ENCODE assay signal across 23 cellular contexts in genomic region chr13:79803939-79804487, GRCh38.
DNase-seq lines count a peak whose midpoint lies in the region; ATAC-seq, FAIRE-seq and TF ChIP-seq lines count a peak whose summit lies in the region.
"Had no signal": no experiment of that assay in that cellular context is flagged by ENCODE, and none has a peak within 500 bp of the region (broad histone marks: within the 10 kb centered on the region; RNA-seq: fewer than 3 reads in every experiment).

No MANE protein-coding gene starts in this region.

- no peak for TF ChIP-seq POLR2A in GM12878 (IDR thresholded peaks at IDR 0.05; ENCODE audit: low read depth, low read length)
- no peak for TF ChIP-seq POLR2A in gastrocnemius medialis (IDR thresholded peaks at IDR 0.05)

- CTCF ChIA-PET in mammary epithelial cell (lab: Charles Lee; ENCODE audit: low non-redundant PET): no interaction called here
- CTCF ChIA-PET in GM12878 (lab: Yijun Ruan, JAX): interaction anchor here (1.1 to 1.2 kb wide), 2 partner anchors 8 kb away, joined by 3 read pairs; no protein-coding TSS in a partner anchor

- ATAC-seq in HG02884 (IDR thresholded peaks at IDR 0.05; ENCODE audit: unreplicated experiment) (peak; percentile 45), GM12878 (peak; percentile 79), gastrocnemius medialis (no peak)
- ATAC-seq: stimulated activated effector memory CD8-positive, alpha-beta T cell treated with anti-CD3 and anti-CD28 coated beads, Interleukin-12 subunit alpha, Interleukin-12 subunit beta, amount 100 ng/mL, for 72 hours had no signal

- H3K9me3 ChIP-seq in mammary epithelial cell (replicated peaks; ENCODE audit: insufficient read depth, low read length) (no peaks in the 10 kb centered on the region), GM12878 (replicated peaks; ENCODE audit: control insufficient read depth, insufficient read depth, low read length) (no peaks in the 10 kb centered on the region; the same call in 2 of the 3 replicates), gastrocnemius medialis (no peaks in the 10 kb centered on the region)
- H3K9me3 ChIP-seq: ovary, tibial nerve had no signal

- no peaks in the 10 kb centered on the region for H3K4me1 ChIP-seq in mammary epithelial cell (ENCODE audit: insufficient read depth, low read length)
- H3K4me1 ChIP-seq in GM12878 (ENCODE audit: control insufficient read depth, insufficient read depth, low read length): no peaks in the 10 kb centered on the region
- peaks cover 0 to 3% of the 10 kb centered on the region in 2 donors for H3K4me1 ChIP-seq in gastrocnemius medialis
- H3K4me1 ChIP-seq: tibial nerve had no signal

- H3K27ac ChIP-seq in mammary epithelial cell (ENCODE audit: insufficient read depth, low read depth, low read length) (no peak overlapping the region), GM12878 (ENCODE audit: control insufficient read depth, insufficient read depth) (no peak overlapping the region), gastrocnemius medialis (no peak overlapping the region)
- H3K27ac ChIP-seq: ovary, tibial nerve had no signal

- intact Hi-C loops in mammary epithelial cell (cut with micrococcal nuclease): no loop called here
- intact Hi-C loops in GM12878 (cut with micrococcal nuclease; ENCODE audit: unreplicated experiment): no loop called here
- intact Hi-C loops in gastrocnemius medialis (cut with DNase I; ENCODE audit: low total_unique reads): loop anchor here (10.0 kb wide), 1 partner anchor 51 kb away; no protein-coding TSS in a partner anchor

- peak; percentile 12 to 48 for DNase-seq in T47D (ENCODE audit: low read depth in 1 of 2, low spot score in 1 of 2)
- no peak for DNase-seq in mammary epithelial cell
- DNase-seq in GM12878 (ENCODE audit: low read depth, low spot score): no peak
- no peak for DNase-seq in gastrocnemius medialis
- DNase-seq in activated CD4-positive, alpha-beta T cell treated with anti-CD3 and anti-CD28 coated beads, Interleukin-2, amount 50 U/mL, for 4 hours: no peak
- DNase-seq in activated CD8-positive, alpha-beta memory T cell treated with anti-CD3 and anti-CD28 coated beads for 24 hours: no peak
- DNase-seq in NCI-H524 treated with DMSO at 0.1 percent for 48 hours (lab: John Stamatoyannopoulos, UW): no peak
- DNase-seq: 8988T; activated CD4-positive, alpha-beta T cell treated with anti-CD3 and anti-CD28 coated beads for 4 hours; CD4-positive, alpha-beta T cell; dermis blood vessel endothelial cell; H9; head of caudate nucleus; KBM-7; kidney; NCI-H1092 treated with DMSO at 0.1 percent for 48 hours; NCI-H2171 treated with DMSO at 0.1 percent for 48 hours; ovary; SHP77; T-helper 9 cell had no signal

- H2AFZ ChIP-seq in mammary epithelial cell (ENCODE audit: low read depth, low read length) (no peak overlapping the region), GM12878 (ENCODE audit: control insufficient read depth, low read depth, low read length) (no peak overlapping the region)

- dilution Hi-C loops in mammary epithelial cell (cut with HindIII; ENCODE audit: low sequenced_read_pairs): no loop called here

- H3K4me3 ChIP-seq in mammary epithelial cell (replicated peaks in 1 of 3; ENCODE audit: insufficient read depth in 1 of 3, low read depth in 2 of 3, low read length in 3 of 3) (no peak overlapping the region), GM12878 (no peak overlapping the region), gastrocnemius medialis (no peak overlapping the region)
- H3K4me3 ChIP-seq: ovary, tibial nerve had no signal

- H3K9ac ChIP-seq in mammary epithelial cell (ENCODE audit: insufficient read depth, low read length) (no peak overlapping the region), GM12878 (ENCODE audit: control insufficient read depth, insufficient read depth, low read length) (no peak overlapping the region)

- SMC1A ChIA-PET in GM12878 (lab: Charles Lee; ENCODE audit: uncharacterized antibody, unreplicated experiment): interaction anchor here (1.0 to 4.1 kb wide), 7 partner anchors 9 to 536 kb away, joined by 3 to 25 read pairs (median 5); no protein-coding TSS in a partner anchor

- no peaks in the 10 kb centered on the region for H3K27me3 ChIP-seq in mammary epithelial cell (ENCODE audit: insufficient read depth, low read length)
- H3K27me3 ChIP-seq in GM12878 (replicated peaks in 1 of 2; ENCODE audit: control insufficient read depth in 2 of 2, insufficient read depth in 2 of 2, low read length in 1 of 2): no peaks in the 10 kb centered on the region
- no peaks in the 10 kb centered on the region for H3K27me3 ChIP-seq in gastrocnemius medialis
- H3K27me3 ChIP-seq: ovary, tibial nerve had no signal

- no TSS peak for BruUV-seq in mammary epithelial cell (replicated peaks; lab: Mats Ljungman, UMichigan)
- BruUV-seq in GM12878 (replicated peaks; lab: Mats Ljungman, UMichigan): no TSS peak

- no peaks in the 10 kb centered on the region for H3K36me3 ChIP-seq in mammary epithelial cell (ENCODE audit: insufficient read depth, low read length)
- no peaks in the 10 kb centered on the region for H3K36me3 ChIP-seq in GM12878 (ENCODE audit: control insufficient read depth in 2 of 2, insufficient read depth in 2 of 2, low read length in 1 of 2)
- H3K36me3 ChIP-seq in gastrocnemius medialis: no peaks in the 10 kb centered on the region
- H3K36me3 ChIP-seq: ovary, tibial nerve had no signal

- POLR2A ChIA-PET in GM12878 (lab: Charles Lee): interaction anchor here (0.8 to 1.5 kb wide), 3 partner anchors 8 to 11 kb away, joined by 3 to 5 read pairs (median 4); no protein-coding TSS in a partner anchor

- no peak for TF ChIP-seq CTCF in mammary epithelial cell (conservative IDR thresholded peaks at IDR 0.05 in 1 of 2, IDR thresholded peaks at IDR 0.05 in 1 of 2; ENCODE audit: extremely low read depth in 1 of 2, insufficient read depth in 1 of 2, low read depth in 1 of 2, low read length in 2 of 2)
- TF ChIP-seq CTCF in GM12878 (IDR thresholded peaks at IDR 0.05 in 2 of 3, conservative IDR thresholded peaks at IDR 0.05 in 1 of 3; ENCODE audit: control insufficient read depth in 2 of 3, extremely low read depth in 1 of 3, insufficient read depth in 1 of 3, low read depth in 3 of 3, low read length in 3 of 3): no peak
- no peak for TF ChIP-seq CTCF in gastrocnemius medialis (IDR thresholded peaks at IDR 0.05 in 4 of 5, conservative IDR thresholded peaks at IDR 0.05 in 1 of 5)

- no peaks in the 10 kb centered on the region for H4K20me1 ChIP-seq in mammary epithelial cell (ENCODE audit: insufficient read depth, low read length)
- H4K20me1 ChIP-seq in GM12878 (ENCODE audit: control insufficient read depth, insufficient read depth): no peaks in the 10 kb centered on the region

- WGBS in mammary epithelial cell (ENCODE audit: low coverage, missing lambda C conversion rate): 94% methylated on average over 6 of the region's 6 CpGs
- WGBS in GM12878 (ENCODE audit: insufficient coverage, insufficient replicate concordance, low lambda C conversion rate, missing lambda C conversion rate): 39% methylated on average over 6 of the region's 6 CpGs

- in situ Hi-C loops in T47D (cut with HindIII; ENCODE audit: low pct_unique_long_range_greater_than_20kb, low sequenced_read_pairs) (no loop called here), mammary epithelial cell (cut with MboI; ENCODE audit: low sequenced_read_pairs in 2 of 2) (no loop called here), GM12878 (cut with MboI) (no loop called here), gastrocnemius medialis (cut with MboI; ENCODE audit: low sequenced_read_pairs in 4 of 4) (no loop called here)

- peak in 1 of 2 experiments; percentile 31; a peak in 1 of 4 replicates for TF ChIP-seq EP300 in GM12878 (IDR thresholded peaks at IDR 0.05; ENCODE audit: borderline replicate concordance in 1 of 2, control insufficient read depth in 1 of 2, low read depth in 2 of 2, low read length in 2 of 2)

- H3K4me2 ChIP-seq in mammary epithelial cell (ENCODE audit: insufficient read depth, low read depth, low read length) (no peak overlapping the region), GM12878 (ENCODE audit: control insufficient read depth, insufficient read depth) (no peak overlapping the region)

- no peaks in the 10 kb centered on the region for H3K79me2 ChIP-seq in mammary epithelial cell (ENCODE audit: insufficient read depth, low read length)
- no peaks in the 10 kb centered on the region for H3K79me2 ChIP-seq in GM12878 (ENCODE audit: control insufficient read depth, insufficient read depth, low read length)

- no peak for TF ChIP-seq RAD21 in GM12878 (IDR thresholded peaks at IDR 0.05; ENCODE audit: insufficient read depth, low read depth, low read length)

- RAD21 ChIA-PET in GM12878 (lab: Charles Lee; ENCODE audit: unreplicated experiment): interaction anchor here (0.8 to 2.7 kb wide), 3 partner anchors 9 to 125 kb away, joined by 3 to 15 read pairs (median 4); no protein-coding TSS in a partner anchor

- no peak for FAIRE-seq in GM12878 (lab: Jason Lieb, UNC)
- FAIRE-seq: kidney had no signal

TF ChIP-seq in GM12878, 131 proteins besides CTCF, POLR2A, EP300 and RAD21 (continues in another document):
- TF ChIP-seq CREM (IDR thresholded peaks at IDR 0.05; ENCODE audit: low read depth): no peak
- peak; percentile 20; the same call in 1 of the 2 replicates for TF ChIP-seq NR2C1 (IDR thresholded peaks at IDR 0.05)
- no peak for TF ChIP-seq SREBF2 (IDR thresholded peaks at IDR 0.05; ENCODE audit: low read length)
- peak; percentile 46 to 54; a peak in 2 of 4 replicates for TF ChIP-seq IKZF2 (IDR thresholded peaks at IDR 0.05)
- TF ChIP-seq NR2F1 (conservative IDR thresholded peaks at IDR 0.05): peak; percentile 92
- peak; percentile 7; the same call in 1 of the 2 replicates for TF ChIP-seq SPI1 (IDR thresholded peaks at IDR 0.05; ENCODE audit: borderline replicate concordance, insufficient read depth, low read depth, low read length)
- no peak for TF ChIP-seq LARP7 (IDR thresholded peaks at IDR 0.05)
- 0 out of 2 replicates have a peak, but pooled peaks have one; percentile 26 for TF ChIP-seq MTA2 (IDR thresholded peaks at IDR 0.05; ENCODE audit: low read depth)
- TF ChIP-seq ATF7 (IDR thresholded peaks at IDR 0.05; ENCODE audit: low read depth): peak; percentile 66

Comparison
In these comparisons a context has a peak if more than half of its experiments do, and no peak if none do; other contexts are left out.
1. DNase-seq: peak in T47D (2 of 2); none in mammary epithelial cell (single experiment), GM12878 (single experiment), gastrocnemius medialis (0 of 2), activated CD4-positive, alpha-beta T cell treated with anti-CD3 and anti-CD28 coated beads, Interleukin-2, amount 50 U/mL, for 4 hours (0 of 2), activated CD8-positive, alpha-beta memory T cell treated with anti-CD3 and anti-CD28 coated beads for 24 hours (single experiment) and NCI-H524 treated with DMSO at 0.1 percent for 48 hours (single experiment).
2. ATAC-seq: peak in HG02884 (single experiment) and GM12878 (single experiment); none in gastrocnemius medialis (0 of 2).